8 cellular contexts compared by ENCODE assay signal in genomic region chr11:110430267-110431211, GRCh38. TPM values are rescaled to one million over a fixed set of nuclear protein-coding genes. Genes with fewer than 3 reads are reported as not detected.
DNase-seq lines count a peak whose midpoint lies in the region; ATAC-seq and TF ChIP-seq lines count a peak whose summit lies in the region.

No MANE protein-coding gene starts in this region.

- peak overlapping the region; percentile 93 for H3K4me2 ChIP-seq in neural cell (ENCODE audit: low read length)

- peaks cover 36% of the 10 kb centered on the region for H3K4me1 Mint-ChIP-seq in activated T-helper 17 cell treated with anti-CD3 and anti-CD28 coated beads, Interleukin-2, amount 50 U/mL, for 72 hours

- TF ChIP-seq EP300 in neural cell (conservative IDR thresholded peaks at IDR 0.05; ENCODE audit: poor library complexity, severe bottlenecking), result no peak

- peak overlapping the region; percentile 97 for H3K4me3 ChIP-seq in fibroblast of the aortic adventitia (ENCODE audit: low read depth, low read length)
- peak overlapping the region; percentile 94 for H3K4me3 ChIP-seq in neural cell (ENCODE audit: low read length)

- peaks cover 5% of the 10 kb centered on the region for H3K36me3 Mint-ChIP-seq in activated T-helper 17 cell treated with anti-CD3 and anti-CD28 coated beads, Interleukin-2, amount 50 U/mL, for 72 hours (ENCODE audit: low read depth)

- peak overlapping the region; percentile 97 for H3K4me3 Mint-ChIP-seq in activated T-helper 17 cell treated with anti-CD3 and anti-CD28 coated beads, Interleukin-2, amount 50 U/mL, for 72 hours

- H3K9me3 Mint-ChIP-seq in activated T-helper 17 cell treated with anti-CD3 and anti-CD28 coated beads, Interleukin-2, amount 50 U/mL, for 72 hours, result no peaks in the 10 kb centered on the region

- no peaks in the 10 kb centered on the region for H3K9me2 ChIP-seq in neural cell (ENCODE audit: insufficient read depth, low read length)

- TF ChIP-seq CTCF in fibroblast of the aortic adventitia (IDR thresholded peaks at IDR 0.05; ENCODE audit: insufficient read depth, low read length) (no peak), neural cell (IDR thresholded peaks at IDR 0.05; ENCODE audit: poor library complexity, severe bottlenecking) (peak; percentile 2)

- no peaks in the 10 kb centered on the region for H3K36me3 ChIP-seq in neural cell (ENCODE audit: insufficient read depth, low read length)

- no peaks in the 10 kb centered on the region for H3F3A ChIP-seq in neural cell (ENCODE audit: insufficient read depth, low read length, poor library complexity, severe bottlenecking)

- no peaks in the 10 kb centered on the region for H3K27me3 ChIP-seq in neural cell (ENCODE audit: insufficient read depth, low read depth, low read length)

- peak overlapping the region; percentile 81 for H3K9ac ChIP-seq in neural cell (ENCODE audit: low read length)

- peak; percentile 6 for TF ChIP-seq RAD21 in neural cell (conservative IDR thresholded peaks at IDR 0.05)

- peak; percentile 34 for ATAC-seq in HG02623 (IDR thresholded peaks at IDR 0.05; ENCODE audit: unreplicated experiment)
- ATAC-seq in activated T-helper 17 cell treated with anti-CD3 and anti-CD28 coated beads, Interleukin-2, amount 50 U/mL, for 72 hours (replicated peaks), result peak; percentile 40

- H3K27me3 Mint-ChIP-seq in activated T-helper 17 cell treated with anti-CD3 and anti-CD28 coated beads, Interleukin-2, amount 50 U/mL, for 72 hours, result no peaks in the 10 kb centered on the region

- H3K27ac ChIP-seq in neural cell (ENCODE audit: low read length), result peak overlapping the region; percentile 64

- peak overlapping the region; percentile 97 for H3K27ac Mint-ChIP-seq in activated T-helper 17 cell treated with anti-CD3 and anti-CD28 coated beads, Interleukin-2, amount 50 U/mL, for 72 hours

- peaks cover 48% of the 10 kb centered on the region for H3K79me2 ChIP-seq in neural cell (replicated peaks; ENCODE audit: insufficient read depth, low read length)

- peak; percentile 41 for DNase-seq in NCI-H2171 treated with DMSO at 0.1 percent for 48 hours (lab: John Stamatoyannopoulos, UW)
- no peak for DNase-seq in NCI-H2171 (lab: John Stamatoyannopoulos, UW)
- DNase-seq in NCI-H146 (lab: John Stamatoyannopoulos, UW), result peak; percentile 62
- peak; percentile 67 for DNase-seq in fibroblast of the aortic adventitia (ENCODE audit: low read depth)
- DNase-seq in SHP77 (lab: John Stamatoyannopoulos, UW), result no peak

- peaks cover 3% of the 10 kb centered on the region for H4K20me1 ChIP-seq in neural cell (ENCODE audit: insufficient read depth)

- H3K9me3 ChIP-seq in neural cell (ENCODE audit: low read length), result no peaks in the 10 kb centered on the region

- H2AFZ ChIP-seq in neural cell (ENCODE audit: low read depth, low read length), result peak overlapping the region; percentile 43

TF ChIP-seq in neural cell, 6 proteins besides CTCF, POLR2A, EP300 and RAD21:
- TF ChIP-seq MXI1 (conservative IDR thresholded peaks at IDR 0.05; ENCODE audit: poor library complexity, severe bottlenecking) (peak; percentile 12), TAF1 (IDR thresholded peaks at IDR 0.05; ENCODE audit: low read depth) (no peak), REST (IDR thresholded peaks at IDR 0.05; ENCODE audit: borderline replicate concordance) (peak; percentile 21)
TF ChIP-seq in neural cell: peak in this region for 2.

RNA-seq across cellular contexts. Expression of gene FDX1, which starts 0.8 kb away (rescaled TPM):
- 10 to 100 TPM in 1 of 2 donors, 1 to 10 TPM in 1; 8.5 to 15.3 TPM for total RNA-seq in activated T-helper 17 cell treated with anti-CD3 and anti-CD28 coated beads, Interleukin-2, amount 50 U/mL, for 72 hours
- 10.1 and 10.8 TPM in 2 replicates for total RNA-seq in fibroblast of the aortic adventitia (ENCODE audit: low replicate concordance)
- polyA plus RNA-seq in neural cell, result 13.9 and 14.3 TPM in 2 replicates
- polyA minus RNA-seq in neural cell, result 14.1 and 15.0 TPM in 2 replicates

Comparison
In these comparisons a context has a peak if more than half of its experiments do, and no peak if none do; other contexts are left out.
1. DNase-seq: peak in NCI-H2171 treated with DMSO at 0.1 percent for 48 hours (single experiment), NCI-H146 (single experiment) and fibroblast of the aortic adventitia (single experiment); none in NCI-H2171 (single experiment) and SHP77 (0 of 2).